Comparison of ENCODE assay signal across 8 cellular contexts in the genomic region with DNA sequence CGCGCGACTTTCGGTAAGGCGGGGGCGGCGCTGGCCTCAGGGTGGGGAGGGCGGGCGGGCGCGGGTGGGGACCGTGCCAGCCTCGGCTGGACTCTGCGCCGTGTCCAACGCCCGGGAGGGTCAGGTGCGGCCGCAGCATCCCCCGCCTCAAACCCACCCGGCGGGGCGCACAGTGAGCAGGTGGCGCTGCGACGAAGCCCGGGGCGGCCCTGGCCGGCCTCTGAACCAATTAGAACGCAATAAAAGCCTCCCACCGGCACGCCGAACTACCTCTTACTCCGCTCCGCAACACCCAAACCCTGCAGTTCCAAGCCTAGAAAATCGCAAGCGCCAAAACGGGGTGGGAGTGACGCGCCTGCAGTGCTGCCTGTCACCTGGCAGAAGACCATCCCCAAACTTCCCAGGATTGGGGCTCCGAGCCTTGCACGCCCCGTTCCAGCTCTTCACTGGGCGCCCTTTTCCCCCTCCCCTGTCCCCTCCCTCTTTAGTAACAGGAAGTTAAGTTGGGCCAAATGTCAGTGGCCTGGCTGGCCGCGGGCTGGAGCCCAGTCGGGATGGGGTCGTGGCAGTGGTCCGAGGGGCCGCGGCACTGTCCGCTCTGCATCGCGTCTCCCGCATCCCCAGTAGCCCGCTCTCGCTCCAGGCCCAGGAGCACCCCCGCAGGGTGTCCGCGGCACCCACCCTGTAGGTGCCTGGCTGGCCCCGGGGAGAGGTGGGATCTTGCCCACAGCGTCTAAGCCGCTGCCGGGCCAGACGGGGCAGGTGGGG. TPM values are rescaled to one million over a fixed set of nuclear protein-coding genes. Genes with fewer than 3 reads are reported as not detected.
A peak's percentile ranks its signal among the peaks of the same experiment; 100 is the strongest.
DNase-seq lines count a peak whose midpoint lies in the region; ATAC-seq, FAIRE-seq and TF ChIP-seq lines count a peak whose summit lies in the region.

No MANE protein-coding gene starts in this region.

- peak overlapping the region; percentile 98 for H3K4me2 ChIP-seq in astrocyte (ENCODE audit: low read length)

- H3K27me3 Mint-ChIP-seq in astrocyte (ENCODE audit: low read depth, unreplicated experiment): peaks cover 2% of the 10 kb centered on the region

- H3K27ac ChIP-seq in astrocyte (ENCODE audit: low read depth, low read length) (peak overlapping the region; percentile 84), iPS-18a (ENCODE audit: low read length) (no peak overlapping the region), skin epidermis (peak overlapping the region; percentile 55 to 95 (median 88))

- H4K20me1 ChIP-seq in astrocyte (ENCODE audit: insufficient read depth, low read length): peaks cover 38% of the 10 kb centered on the region

- intact Hi-C loops in Right ventricle myocardium inferior (cut with DNase I): loop anchor here (2.0 kb wide), 2 partner anchors 22 to 48 kb away; no protein-coding TSS in a partner anchor
- intact Hi-C loops in cardiac septum (cut with DNase I): loop anchor here (5.0 kb wide), 1 partner anchor 111 kb away; no protein-coding TSS in a partner anchor

- TF ChIP-seq CTCF in astrocyte (IDR thresholded peaks at IDR 0.05; ENCODE audit: insufficient read depth, low read depth, low read length): no peak

- peak; percentile 27 for ATAC-seq in Right ventricle myocardium inferior
- ATAC-seq in HG02852 (IDR thresholded peaks at IDR 0.05; ENCODE audit: unreplicated experiment): peak; percentile 39

- DNase-seq in Right ventricle myocardium inferior (ENCODE audit: missing footprints) (no peak), cardiac septum (ENCODE audit: low spot score) (no peak), NT2/D1 (ENCODE audit: low read depth, low spot score) (no peak), astrocyte (ENCODE audit: low read depth) (no peak), NCI-H524 treated with DMSO at 0.1 percent for 48 hours (lab: John Stamatoyannopoulos, UW) (no peak)

- H3K4me1 Mint-ChIP-seq in astrocyte (ENCODE audit: low read depth, unreplicated experiment): peaks cover 40% of the 10 kb centered on the region

- peak overlapping the region; percentile 97 for H3K4me3 Mint-ChIP-seq in astrocyte (ENCODE audit: unreplicated experiment)

- H3K36me3 Mint-ChIP-seq in astrocyte (ENCODE audit: low read depth, unreplicated experiment): peaks cover 18% of the 10 kb centered on the region

- FAIRE-seq in astrocyte (lab: Jason Lieb, UNC): no peak

- no peak overlapping the region for H3K9ac ChIP-seq in NT2/D1 (ENCODE audit: insufficient read length, low read depth)
- peak overlapping the region; percentile 95 for H3K9ac ChIP-seq in astrocyte (ENCODE audit: low read length)
- no peak overlapping the region for H3K9ac ChIP-seq in iPS-18a (ENCODE audit: low read length)

- peaks cover 54% of the 10 kb centered on the region for H3K79me2 ChIP-seq in astrocyte (ENCODE audit: insufficient read depth, low read length)

- no peak overlapping the region for H2AFZ ChIP-seq in astrocyte (ENCODE audit: low read depth, low read length)

- H3K4me1 ChIP-seq in NT2/D1 (ENCODE audit: insufficient read depth, insufficient read length): no peaks in the 10 kb centered on the region
- H3K4me1 ChIP-seq in astrocyte (ENCODE audit: insufficient read depth, low read length): peaks cover 40% of the 10 kb centered on the region
- peaks cover 3% of the 10 kb centered on the region for H3K4me1 ChIP-seq in iPS-18a (ENCODE audit: control insufficient read depth, low read depth, low read length)

- no peaks in the 10 kb centered on the region for H3K9me3 Mint-ChIP-seq in astrocyte (ENCODE audit: unreplicated experiment)

- peak overlapping the region; percentile 86 for H3K27ac Mint-ChIP-seq in astrocyte (ENCODE audit: unreplicated experiment)

- H3K9me3 ChIP-seq in NT2/D1 (ENCODE audit: insufficient read depth, low read length) (no peaks in the 10 kb centered on the region), astrocyte (ENCODE audit: insufficient read depth, low read depth, low read length) (no peaks in the 10 kb centered on the region), iPS-18a (ENCODE audit: control insufficient read depth, low read depth, low read length) (no peaks in the 10 kb centered on the region)

- H3K4me3 ChIP-seq in NT2/D1 (ENCODE audit: insufficient read length, low read depth) (peak overlapping the region; percentile 34), astrocyte (ENCODE audit: insufficient read depth, low read depth, low read length) (peak overlapping the region; percentile 81), iPS-18a (ENCODE audit: low read length) (peak overlapping the region; percentile 74), skin epidermis (peak overlapping the region; percentile 70 to 93 (median 84))

- H3K36me3 ChIP-seq in NT2/D1 (ENCODE audit: insufficient read depth, insufficient read length, low read length) (peaks cover 11% of the 10 kb centered on the region), astrocyte (ENCODE audit: insufficient read depth, low read length) (peaks cover 19% of the 10 kb centered on the region), iPS-18a (ENCODE audit: control insufficient read depth, low read depth, low read length) (no peaks in the 10 kb centered on the region)

- H3K27me3 ChIP-seq in NT2/D1 (ENCODE audit: insufficient read depth, insufficient read length) (peaks cover 46% of the 10 kb centered on the region), astrocyte (ENCODE audit: insufficient read depth, low read length) (no peaks in the 10 kb centered on the region), iPS-18a (ENCODE audit: control insufficient read depth, insufficient read depth, low read length) (peaks cover 38% of the 10 kb centered on the region)

RNA-seq across cellular contexts. Expression of gene MICAL2, which starts 0.5 kb away (rescaled TPM):
- total RNA-seq in Right ventricle myocardium inferior: 42.0 TPM
- 98.7 TPM for total RNA-seq in cardiac septum
- 357 and 471 TPM in 2 replicates for total RNA-seq in astrocyte

Comparison
In these comparisons a context has a peak if more than half of its experiments do, and no peak if none do; other contexts are left out.
1. H3K4me3 ChIP-seq: peak in every context shown above with its lines; median percentile 84 in skin epidermis; 81 in astrocyte; 74 in iPS-18a; 34 in NT2/D1.